In the genomic region with DNA sequence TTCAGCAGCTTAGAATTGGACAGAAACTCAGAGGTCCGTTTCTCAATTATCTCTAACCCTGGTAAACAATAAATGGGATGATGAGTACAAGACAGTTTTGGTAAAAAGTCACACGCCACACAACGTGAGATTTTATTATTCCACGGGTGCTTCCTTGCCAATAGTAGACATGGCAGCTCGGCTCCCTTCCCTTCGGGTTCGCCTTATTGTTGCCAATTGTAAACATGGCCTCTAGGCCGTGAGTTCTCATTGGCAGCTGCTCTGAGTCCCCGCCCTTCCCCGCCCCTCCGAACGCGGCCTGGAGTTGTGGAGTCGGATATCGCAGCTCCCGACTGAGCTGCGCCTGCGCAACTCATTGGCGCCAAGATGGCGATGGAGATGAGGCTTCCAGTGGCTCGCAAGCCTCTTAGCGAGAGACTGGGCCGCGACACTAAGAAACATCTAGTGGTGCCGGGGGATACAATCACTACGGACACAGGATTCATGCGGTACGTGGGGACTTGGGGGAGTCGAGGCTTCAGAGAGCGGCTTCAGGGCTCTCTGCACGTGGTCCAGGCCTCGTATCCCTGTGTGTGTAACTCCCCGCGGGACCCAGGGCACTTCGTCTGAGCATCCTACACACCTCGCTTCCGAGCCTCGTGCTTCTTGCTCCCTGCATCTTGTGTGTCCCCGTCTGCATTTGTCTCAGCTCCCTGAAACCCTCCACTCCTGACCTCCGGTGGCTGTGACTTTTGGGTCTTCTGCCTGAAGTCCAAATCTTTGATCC, we compare ENCODE assay signal across 8 cellular contexts. TPM values are rescaled to one million over a fixed set of nuclear protein-coding genes. Genes with fewer than 3 reads are reported as not detected.
DNase-seq lines count a peak whose midpoint lies in the region; ATAC-seq, FAIRE-seq and TF ChIP-seq lines count a peak whose summit lies in the region.

A gene with protein sequence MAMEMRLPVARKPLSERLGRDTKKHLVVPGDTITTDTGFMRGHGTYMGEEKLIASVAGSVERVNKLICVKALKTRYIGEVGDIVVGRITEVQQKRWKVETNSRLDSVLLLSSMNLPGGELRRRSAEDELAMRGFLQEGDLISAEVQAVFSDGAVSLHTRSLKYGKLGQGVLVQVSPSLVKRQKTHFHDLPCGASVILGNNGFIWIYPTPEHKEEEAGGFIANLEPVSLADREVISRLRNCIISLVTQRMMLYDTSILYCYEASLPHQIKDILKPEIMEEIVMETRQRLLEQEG (plus strand): TSS at position 355 of the 766 bp plus-strand sequence. CDS start 12 bp downstream, at position 367.

- peaks cover 36% of the 10 kb centered on the region for H3K36me3 Mint-ChIP-seq in WTC11

- H3K4me3 Mint-ChIP-seq in WTC11: peak within 1 kb of the TSS; percentile 98

- no peaks in the 10 kb centered on the region for H3K27me3 Mint-ChIP-seq in WTC11 (ENCODE audit: low read depth)

- no peaks in the 10 kb centered on the region for H3K9me3 Mint-ChIP-seq in WTC11

- peak; percentile 94 for TF ChIP-seq POLR2A in GM18951 (IDR thresholded peaks at IDR 0.05; ENCODE audit: extremely low read depth, insufficient read depth, insufficient read length)

- H3K36me3 ChIP-seq in bronchial epithelial cell (ENCODE audit: control insufficient read depth, insufficient read depth, low read length) (peaks cover 9% of the 10 kb centered on the region), smooth muscle cell (ENCODE audit: low read depth) (no peaks in the 10 kb centered on the region)

- peak within 1 kb of the TSS; percentile 94 for H3K27ac Mint-ChIP-seq in WTC11

- H3K4me1 Mint-ChIP-seq in WTC11: peaks cover 58% of the 10 kb centered on the region

- H3K27me3 ChIP-seq in bronchial epithelial cell (ENCODE audit: control insufficient read depth, insufficient read depth, low read length) (no peaks in the 10 kb centered on the region), smooth muscle cell (ENCODE audit: low read depth) (no peaks in the 10 kb centered on the region)

- WGBS in smooth muscle cell (ENCODE audit: low lambda C conversion rate): 1% methylated on average over 40 of the region's 40 CpGs

- H3K4me3 ChIP-seq in bronchial epithelial cell (ENCODE audit: low read depth, low read length) (peak within 1 kb of the TSS; percentile 94), smooth muscle cell (peak within 1 kb of the TSS; percentile 60)

- H3F3A ChIP-seq in smooth muscle cell (ENCODE audit: low read depth): peaks cover 9% of the 10 kb centered on the region

- H3K4me2 ChIP-seq in smooth muscle cell: peak within 1 kb of the TSS; percentile 87

- peak within 1 kb of the TSS; percentile 96 for H2AFZ ChIP-seq in smooth muscle cell (ENCODE audit: low read depth)

- peaks cover 10% of the 10 kb centered on the region for H3K4me1 ChIP-seq in smooth muscle cell (ENCODE audit: low read depth)

- POLR2A ChIA-PET in WTC11 (lab: Charles Lee): interaction anchor here (0.6 kb wide), 2 partner anchors 227 to 352 kb away, joined by 3 read pairs; no protein-coding TSS in a partner anchor

- CTCF ChIA-PET in WTC11 (lab: Charles Lee): interaction anchor here (0.6 to 3.3 kb wide), 35 partner anchors 8 to 570 kb away, joined by 3 to 46 read pairs (median 5); no protein-coding TSS in a partner anchor

- peak; percentile 93 for ATAC-seq in HG03175 (IDR thresholded peaks at IDR 0.05; ENCODE audit: unreplicated experiment)
- peak; percentile 73 for ATAC-seq in WTC11

- FAIRE-seq in bronchial epithelial cell (lab: Jason Lieb, UNC): no peak

- TF ChIP-seq CTCF in WTC11 (IDR thresholded peaks at IDR 0.05) (no peak), bronchial epithelial cell (IDR thresholded peaks at IDR 0.05; ENCODE audit: insufficient read depth, low read length, severe bottlenecking) (no peak), smooth muscle cell (IDR thresholded peaks at IDR 0.05; ENCODE audit: borderline replicate concordance, insufficient read depth, poor library complexity, severe bottlenecking) (no peak)

- H3K27ac ChIP-seq in smooth muscle cell (ENCODE audit: low read depth): peak within 1 kb of the TSS; percentile 74

- peak within 1 kb of the TSS; percentile 63 for H3K9ac ChIP-seq in smooth muscle cell (ENCODE audit: low read depth)

- H3K79me2 ChIP-seq in smooth muscle cell (ENCODE audit: low read depth): peaks cover 18% of the 10 kb centered on the region

- no peaks in the 10 kb centered on the region for H3K9me3 ChIP-seq in smooth muscle cell (replicated peaks; ENCODE audit: low read depth)

- in situ Hi-C loops in GM18951 (cut with MboI; ENCODE audit: low sequenced_read_pairs, unreplicated experiment): no loop called here

- H4K20me1 ChIP-seq in smooth muscle cell (ENCODE audit: low read depth): peaks cover 6% of the 10 kb centered on the region

- DNase-seq in AG08396 (ENCODE audit: low spot score): peak; percentile 96
- peak; percentile 98 for DNase-seq in NCI-H226
- peak; percentile 98 for DNase-seq in WTC11 (ENCODE audit: low spot score)
- DNase-seq in bronchial epithelial cell (ENCODE audit: low read depth): peak; percentile 94
- DNase-seq in iPS-NIHi7 (ENCODE audit: extremely low spot score): peak; percentile 97
- peak; percentile 86 for DNase-seq in smooth muscle cell (lab: John Stamatoyannopoulos, UW; ENCODE audit: unreplicated experiment)

TF ChIP-seq in WTC11, 78 proteins besides CTCF, POLR2A, EP300 and RAD21 (continues in another document):
- TF ChIP-seq ZNF138 (CRISPR knock-in tag; conservative IDR thresholded peaks at IDR 0.05) (no peak), ZNF232 (CRISPR knock-in tag; IDR thresholded peaks at IDR 0.05) (peak; percentile 67; the same call in 1 of the 2 replicates), MYBL2 (CRISPR knock-in tag; IDR thresholded peaks at IDR 0.05) (peak; percentile 74; the same call in 1 of the 2 replicates), ZNF416 (CRISPR knock-in tag; IDR thresholded peaks at IDR 0.05) (no peak), TEAD1 (CRISPR knock-in tag; IDR thresholded peaks at IDR 0.05) (peak; percentile 80; the same call in 1 of the 2 replicates), ZNF121 (CRISPR knock-in tag; IDR thresholded peaks at IDR 0.05) (no peak), FOXK1 (CRISPR knock-in tag; IDR thresholded peaks at IDR 0.05) (peak; percentile 99), NFYB (CRISPR knock-in tag; conservative IDR thresholded peaks at IDR 0.05; ENCODE audit: low read depth) (peak; percentile 79), FOXP1 (CRISPR knock-in tag; IDR thresholded peaks at IDR 0.05; ENCODE audit: borderline replicate concordance) (peak; percentile 88; the same call in 1 of the 2 replicates), ETV6 (CRISPR knock-in tag; IDR thresholded peaks at IDR 0.05) (peak; percentile 84), SP1 (CRISPR knock-in tag; conservative IDR thresholded peaks at IDR 0.05) (peak; percentile 71), ESRRA (CRISPR knock-in tag; IDR thresholded peaks at IDR 0.05; ENCODE audit: borderline replicate concordance) (no peak), NR2C2 (CRISPR knock-in tag; IDR thresholded peaks at IDR 0.05) (no peak)
- TF ChIP-seq, protein P1, sequence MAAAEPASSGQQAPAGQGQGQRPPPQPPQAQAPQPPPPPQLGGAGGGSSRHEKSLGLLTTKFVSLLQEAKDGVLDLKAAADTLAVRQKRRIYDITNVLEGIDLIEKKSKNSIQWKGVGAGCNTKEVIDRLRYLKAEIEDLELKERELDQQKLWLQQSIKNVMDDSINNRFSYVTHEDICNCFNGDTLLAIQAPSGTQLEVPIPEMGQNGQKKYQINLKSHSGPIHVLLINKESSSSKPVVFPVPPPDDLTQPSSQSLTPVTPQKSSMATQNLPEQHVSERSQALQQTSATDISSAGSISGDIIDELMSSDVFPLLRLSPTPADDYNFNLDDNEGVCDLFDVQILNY (CRISPR knock-in tag; IDR thresholded peaks at IDR 0.05): peak; percentile 87
- TF ChIP-seq, protein P2, sequence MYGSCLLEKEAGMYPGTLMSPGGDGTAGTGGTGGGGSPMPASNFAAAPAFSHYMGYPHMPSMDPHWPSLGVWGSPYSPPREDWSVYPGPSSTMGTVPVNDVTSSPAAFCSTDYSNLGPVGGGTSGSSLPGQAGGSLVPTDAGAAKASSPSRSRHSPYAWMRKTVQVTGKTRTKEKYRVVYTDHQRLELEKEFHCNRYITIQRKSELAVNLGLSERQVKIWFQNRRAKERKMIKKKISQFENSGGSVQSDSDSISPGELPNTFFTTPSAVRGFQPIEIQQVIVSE (CRISPR knock-in tag; IDR thresholded peaks at IDR 0.05; ENCODE audit: borderline replicate concordance): no peak
- TF ChIP-seq, protein P3, sequence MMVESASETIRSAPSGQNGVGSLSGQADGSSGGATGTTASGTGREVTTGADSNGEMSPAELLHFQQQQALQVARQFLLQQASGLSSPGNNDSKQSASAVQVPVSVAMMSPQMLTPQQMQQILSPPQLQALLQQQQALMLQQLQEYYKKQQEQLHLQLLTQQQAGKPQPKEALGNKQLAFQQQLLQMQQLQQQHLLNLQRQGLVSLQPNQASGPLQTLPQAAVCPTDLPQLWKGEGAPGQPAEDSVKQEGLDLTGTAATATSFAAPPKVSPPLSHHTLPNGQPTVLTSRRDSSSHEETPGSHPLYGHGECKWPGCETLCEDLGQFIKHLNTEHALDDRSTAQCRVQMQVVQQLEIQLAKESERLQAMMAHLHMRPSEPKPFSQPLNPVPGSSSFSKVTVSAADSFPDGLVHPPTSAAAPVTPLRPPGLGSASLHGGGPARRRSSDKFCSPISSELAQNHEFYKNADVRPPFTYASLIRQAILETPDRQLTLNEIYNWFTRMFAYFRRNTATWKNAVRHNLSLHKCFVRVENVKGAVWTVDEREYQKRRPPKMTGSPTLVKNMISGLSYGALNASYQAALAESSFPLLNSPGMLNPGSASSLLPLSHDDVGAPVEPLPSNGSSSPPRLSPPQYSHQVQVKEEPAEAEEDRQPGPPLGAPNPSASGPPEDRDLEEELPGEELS (CRISPR knock-in tag; IDR thresholded peaks at IDR 0.05): peak; percentile 86
- TF ChIP-seq, protein P4, sequence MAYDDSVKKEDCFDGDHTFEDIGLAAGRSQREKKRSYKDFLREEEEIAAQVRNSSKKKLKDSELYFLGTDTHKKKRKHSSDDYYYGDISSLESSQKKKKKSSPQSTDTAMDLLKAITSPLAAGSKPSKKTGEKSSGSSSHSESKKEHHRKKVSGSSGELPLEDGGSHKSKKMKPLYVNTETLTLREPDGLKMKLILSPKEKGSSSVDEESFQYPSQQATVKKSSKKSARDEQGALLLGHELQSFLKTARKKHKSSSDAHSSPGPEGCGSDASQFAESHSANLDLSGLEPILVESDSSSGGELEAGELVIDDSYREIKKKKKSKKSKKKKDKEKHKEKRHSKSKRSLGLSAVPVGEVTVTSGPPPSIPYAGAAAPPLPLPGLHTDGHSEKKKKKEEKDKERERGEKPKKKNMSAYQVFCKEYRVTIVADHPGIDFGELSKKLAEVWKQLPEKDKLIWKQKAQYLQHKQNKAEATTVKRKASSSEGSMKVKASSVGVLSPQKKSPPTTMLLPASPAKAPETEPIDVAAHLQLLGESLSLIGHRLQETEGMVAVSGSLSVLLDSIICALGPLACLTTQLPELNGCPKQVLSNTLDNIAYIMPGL (CRISPR knock-in tag; IDR thresholded peaks at IDR 0.05): no peak

RNA-seq across cellular contexts. Expression of the gene that starts here (rescaled TPM):
- total RNA-seq in WTC11 (2021) (76.1 to 80.3 TPM (median 79.2 TPM) in 3 replicates), bronchial epithelial cell (20.0 and 38.7 TPM in 2 replicates), smooth muscle cell (12.1 and 14.7 TPM in 2 replicates)
- 15.8 and 17.3 TPM in 2 replicates for polyA plus RNA-seq in smooth muscle cell

Comparison
In these comparisons a context has a peak if more than half of its experiments do, and no peak if none do; other contexts are left out.
1. Peak in every context shown above with its lines: DNase-seq, ATAC-seq, H3K4me3 ChIP-seq and H3K27ac ChIP-seq.